1 cellular context compared by ENCODE assay signal in the genomic region with DNA sequence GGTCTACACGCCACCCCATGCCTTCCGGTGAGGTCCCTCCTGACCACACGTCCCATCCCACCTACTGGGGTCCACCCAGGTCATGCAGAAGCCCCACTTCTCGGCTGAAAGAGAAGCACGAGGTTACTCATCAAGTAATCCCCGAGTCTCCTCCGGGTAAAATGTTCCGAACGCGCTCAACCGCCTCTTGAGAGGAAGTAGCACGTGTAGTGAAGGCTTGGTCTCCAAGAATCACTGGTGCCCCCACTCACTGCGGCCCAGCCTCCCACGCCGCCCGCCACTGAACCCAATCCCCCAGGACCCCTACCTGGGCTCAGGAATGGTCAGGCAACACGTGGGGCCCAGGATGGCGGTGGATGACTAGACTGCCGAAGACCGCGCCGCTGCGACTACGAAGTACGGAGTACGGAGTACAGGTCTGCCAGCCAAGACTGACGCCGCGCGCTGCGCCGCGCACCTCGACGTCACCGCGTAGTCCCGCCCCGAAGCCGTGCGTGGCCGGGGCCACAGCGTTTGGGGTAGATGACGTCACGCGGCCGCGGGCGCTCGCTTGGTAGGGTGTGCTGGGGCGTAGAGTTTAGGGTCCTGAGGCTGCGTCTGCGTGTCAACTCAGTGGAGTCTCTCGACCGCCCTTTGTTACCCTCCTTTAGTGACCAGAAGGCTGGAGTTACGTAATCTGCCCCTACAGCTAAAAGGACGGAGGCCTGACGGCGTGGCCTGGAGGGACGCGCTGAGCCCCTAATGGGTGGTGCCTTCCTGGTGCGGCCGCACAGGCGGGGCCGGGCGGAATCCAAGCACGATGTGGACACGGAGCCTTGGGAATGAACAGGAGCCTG.
A peak's percentile ranks its signal among the peaks of the same experiment; 100 is the strongest.
TF ChIP-seq lines count a peak whose summit lies in the region.

No MANE protein-coding gene starts in this region.

TF ChIP-seq in HCT116, 20 proteins besides CTCF, POLR2A, EP300 and RAD21 (continued from another document):
- TF ChIP-seq SIN3A (IDR thresholded peaks at IDR 0.05; ENCODE audit: low read depth) (peak; percentile 99), CBX3 (IDR thresholded peaks at IDR 0.05; ENCODE audit: low read depth) (peak; percentile 50), TCF7L2 (IDR thresholded peaks at IDR 0.05; ENCODE audit: borderline replicate concordance, extremely low read depth, insufficient read depth, insufficient read length) (peak; percentile 32), EZH2 (IDR thresholded peaks at IDR 0.05) (no peak), POLR2AphosphoS5 (IDR thresholded peaks at IDR 0.05; ENCODE audit: low read depth, low read length) (peak; percentile 100), EZH2phosphoT487 (IDR thresholded peaks at IDR 0.05; ENCODE audit: borderline replicate concordance) (no peak), SRF (IDR thresholded peaks at IDR 0.05; ENCODE audit: low read depth) (no peak; the same call in 1 of the 2 replicates), ELF1 (IDR thresholded peaks at IDR 0.05; ENCODE audit: borderline replicate concordance, low read depth) (no peak), FOSL1 (IDR thresholded peaks at IDR 0.05; ENCODE audit: low read depth) (no peak; the same call in 1 of the 2 replicates), YY1 (IDR thresholded peaks at IDR 0.05; ENCODE audit: extremely low read depth, insufficient replicate concordance, low read depth, low read length) (peak; percentile 53), SP1 (IDR thresholded peaks at IDR 0.05; ENCODE audit: low read depth) (peak; percentile 77), ZFX (IDR thresholded peaks at IDR 0.05) (peak; percentile 63)
- TF ChIP-seq, protein P1, sequence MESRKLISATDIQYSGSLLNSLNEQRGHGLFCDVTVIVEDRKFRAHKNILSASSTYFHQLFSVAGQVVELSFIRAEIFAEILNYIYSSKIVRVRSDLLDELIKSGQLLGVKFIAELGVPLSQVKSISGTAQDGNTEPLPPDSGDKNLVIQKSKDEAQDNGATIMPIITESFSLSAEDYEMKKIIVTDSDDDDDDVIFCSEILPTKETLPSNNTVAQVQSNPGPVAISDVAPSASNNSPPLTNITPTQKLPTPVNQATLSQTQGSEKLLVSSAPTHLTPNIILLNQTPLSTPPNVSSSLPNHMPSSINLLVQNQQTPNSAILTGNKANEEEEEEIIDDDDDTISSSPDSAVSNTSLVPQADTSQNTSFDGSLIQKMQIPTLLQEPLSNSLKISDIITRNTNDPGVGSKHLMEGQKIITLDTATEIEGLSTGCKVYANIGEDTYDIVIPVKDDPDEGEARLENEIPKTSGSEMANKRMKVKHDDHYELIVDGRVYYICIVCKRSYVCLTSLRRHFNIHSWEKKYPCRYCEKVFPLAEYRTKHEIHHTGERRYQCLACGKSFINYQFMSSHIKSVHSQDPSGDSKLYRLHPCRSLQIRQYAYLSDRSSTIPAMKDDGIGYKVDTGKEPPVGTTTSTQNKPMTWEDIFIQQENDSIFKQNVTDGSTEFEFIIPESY (IDR thresholded peaks at IDR 0.05; ENCODE audit: extremely low read depth, insufficient replicate concordance, low read length), result peak; percentile 70
